In the genomic region with DNA sequence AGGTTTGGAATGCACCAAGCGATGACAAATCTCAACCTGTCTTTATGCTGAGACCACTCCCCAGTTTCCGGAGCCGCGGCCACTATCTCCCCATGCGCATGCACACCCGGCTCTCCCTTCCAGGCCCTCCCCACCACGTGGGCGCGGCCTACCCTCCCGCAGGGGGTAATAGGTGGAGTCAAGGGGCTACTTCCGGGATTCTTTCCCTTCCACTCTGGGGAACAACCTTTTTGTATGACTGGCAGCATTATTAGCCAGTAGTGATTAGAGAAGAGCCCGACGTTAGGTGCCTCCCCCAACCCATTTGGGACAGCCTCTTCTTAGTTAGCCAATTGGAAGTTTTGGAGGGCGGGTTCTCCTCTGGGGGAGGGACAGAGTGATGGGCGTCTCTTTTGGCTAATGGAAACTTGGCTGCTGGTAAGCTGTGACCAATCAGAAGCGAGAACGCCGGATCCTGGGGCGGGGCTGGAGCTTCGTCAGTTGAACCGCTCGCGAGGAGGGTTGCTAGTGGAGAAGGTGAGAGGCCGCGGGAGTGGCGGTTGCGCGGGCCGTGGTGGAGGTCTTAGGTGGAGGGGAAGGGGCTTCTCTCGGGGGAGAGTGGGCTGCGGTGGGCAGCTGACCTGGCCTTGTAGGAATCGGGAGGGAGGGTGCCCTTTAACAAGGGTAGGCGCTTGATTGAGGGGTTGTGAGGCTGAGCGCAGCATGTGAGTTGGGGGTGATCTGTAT, we compare ENCODE assay signal across 1 cellular context.
TF ChIP-seq lines count a peak whose summit lies in the region.

CCDC61 (plus strand) TSS at position 479 of the 726 bp plus-strand sequence. CDS start 7,552 bp downstream, outside the sequence.

TF ChIP-seq in HepG2, 621 proteins besides CTCF, POLR2A, EP300 and RAD21 (continued from another document):
- TF ChIP-seq, protein P1, sequence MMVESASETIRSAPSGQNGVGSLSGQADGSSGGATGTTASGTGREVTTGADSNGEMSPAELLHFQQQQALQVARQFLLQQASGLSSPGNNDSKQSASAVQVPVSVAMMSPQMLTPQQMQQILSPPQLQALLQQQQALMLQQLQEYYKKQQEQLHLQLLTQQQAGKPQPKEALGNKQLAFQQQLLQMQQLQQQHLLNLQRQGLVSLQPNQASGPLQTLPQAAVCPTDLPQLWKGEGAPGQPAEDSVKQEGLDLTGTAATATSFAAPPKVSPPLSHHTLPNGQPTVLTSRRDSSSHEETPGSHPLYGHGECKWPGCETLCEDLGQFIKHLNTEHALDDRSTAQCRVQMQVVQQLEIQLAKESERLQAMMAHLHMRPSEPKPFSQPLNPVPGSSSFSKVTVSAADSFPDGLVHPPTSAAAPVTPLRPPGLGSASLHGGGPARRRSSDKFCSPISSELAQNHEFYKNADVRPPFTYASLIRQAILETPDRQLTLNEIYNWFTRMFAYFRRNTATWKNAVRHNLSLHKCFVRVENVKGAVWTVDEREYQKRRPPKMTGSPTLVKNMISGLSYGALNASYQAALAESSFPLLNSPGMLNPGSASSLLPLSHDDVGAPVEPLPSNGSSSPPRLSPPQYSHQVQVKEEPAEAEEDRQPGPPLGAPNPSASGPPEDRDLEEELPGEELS (CRISPR knock-in tag; IDR thresholded peaks at IDR 0.05): no peak
- TF ChIP-seq CREM (IDR thresholded peaks at IDR 0.05) (peak; percentile 87), CREM (CRISPR knock-in tag; IDR thresholded peaks at IDR 0.05) (no peak), CREB3 (CRISPR knock-in tag; IDR thresholded peaks at IDR 0.05) (no peak), ARNT (IDR thresholded peaks at IDR 0.05) (no peak), TFAP4 (IDR thresholded peaks at IDR 0.05; ENCODE audit: borderline replicate concordance, low read depth) (peak; percentile 30; the same call in 1 of the 2 replicates), TGIF2 (CRISPR knock-in tag; IDR thresholded peaks at IDR 0.05) (0 out of 2 replicates have a peak, but pooled peaks have one; percentile 12), HNRNPL (IDR thresholded peaks at IDR 0.05; ENCODE audit: low read depth, low read length) (no peak), SRF (IDR thresholded peaks at IDR 0.05; ENCODE audit: low read depth, low read length) (peak; percentile 75; the same call in 1 of the 2 replicates), ZNF570 (CRISPR knock-in tag; IDR thresholded peaks at IDR 0.05; ENCODE audit: borderline replicate concordance) (no peak), ZBTB1 (CRISPR knock-in tag; IDR thresholded peaks at IDR 0.05; ENCODE audit: borderline replicate concordance) (no peak), MTERF4 (CRISPR knock-in tag; IDR thresholded peaks at IDR 0.05) (0 out of 2 replicates have a peak, but pooled peaks have one; percentile 33), SP2 (CRISPR knock-in tag; IDR thresholded peaks at IDR 0.05) (peak; percentile 97), MED1 (CRISPR knock-in tag; IDR thresholded peaks at IDR 0.05) (peak; percentile 13; the same call in 1 of the 2 replicates), THAP11 (CRISPR knock-in tag; IDR thresholded peaks at IDR 0.05) (peak; percentile 84), AGO1 (IDR thresholded peaks at IDR 0.05; ENCODE audit: low read depth, low read length, poor library complexity, severe bottlenecking) (no peak), ZIK1 (CRISPR knock-in tag; IDR thresholded peaks at IDR 0.05; ENCODE audit: borderline replicate concordance, low read depth) (no peak), ZSCAN25 (CRISPR knock-in tag; IDR thresholded peaks at IDR 0.05) (0 out of 2 replicates have a peak, but pooled peaks have one; percentile 52), KLF12 (CRISPR knock-in tag; IDR thresholded peaks at IDR 0.05; ENCODE audit: borderline replicate concordance) (no peak; the same call in 1 of the 2 replicates), SAP130 (CRISPR knock-in tag; IDR thresholded peaks at IDR 0.05; ENCODE audit: low read depth) (peak; percentile 96), ELF1 (CRISPR knock-in tag; IDR thresholded peaks at IDR 0.05) (peak; percentile 98), DRAP1 (CRISPR knock-in tag; IDR thresholded peaks at IDR 0.05) (peak; percentile 53), MXD4 (CRISPR knock-in tag; IDR thresholded peaks at IDR 0.05) (0 out of 2 replicates have a peak, but pooled peaks have one; percentile 72), SOX5 (CRISPR knock-in tag; IDR thresholded peaks at IDR 0.05; ENCODE audit: borderline replicate concordance) (peak; percentile 6; the same call in 1 of the 2 replicates), FOXK1 (CRISPR knock-in tag; IDR thresholded peaks at IDR 0.05; ENCODE audit: borderline replicate concordance, low read depth) (0 out of 2 replicates have a peak, but pooled peaks have one; percentile 41), ZFY (CRISPR knock-in tag; IDR thresholded peaks at IDR 0.05) (peak; percentile 73), ZNF343 (CRISPR knock-in tag; IDR thresholded peaks at IDR 0.05) (0 out of 2 replicates have a peak, but pooled peaks have one; percentile 49), ZNF841 (CRISPR knock-in tag; IDR thresholded peaks at IDR 0.05; ENCODE audit: borderline replicate concordance) (no peak), GMEB1 (CRISPR knock-in tag; IDR thresholded peaks at IDR 0.05; ENCODE audit: borderline replicate concordance) (peak; percentile 16; the same call in 1 of the 2 replicates), MAFF (IDR thresholded peaks at IDR 0.05; ENCODE audit: low read depth, low read length) (no peak), HDAC1 (CRISPR knock-in tag; IDR thresholded peaks at IDR 0.05) (peak; percentile 74), MYC (CRISPR knock-in tag; IDR thresholded peaks at IDR 0.05; ENCODE audit: borderline replicate concordance) (peak; percentile 94)
- TF ChIP-seq, protein P2, sequence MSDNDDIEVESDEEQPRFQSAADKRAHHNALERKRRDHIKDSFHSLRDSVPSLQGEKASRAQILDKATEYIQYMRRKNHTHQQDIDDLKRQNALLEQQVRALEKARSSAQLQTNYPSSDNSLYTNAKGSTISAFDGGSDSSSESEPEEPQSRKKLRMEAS (IDR thresholded peaks at IDR 0.05): peak; percentile 94
- TF ChIP-seq, protein P3, sequence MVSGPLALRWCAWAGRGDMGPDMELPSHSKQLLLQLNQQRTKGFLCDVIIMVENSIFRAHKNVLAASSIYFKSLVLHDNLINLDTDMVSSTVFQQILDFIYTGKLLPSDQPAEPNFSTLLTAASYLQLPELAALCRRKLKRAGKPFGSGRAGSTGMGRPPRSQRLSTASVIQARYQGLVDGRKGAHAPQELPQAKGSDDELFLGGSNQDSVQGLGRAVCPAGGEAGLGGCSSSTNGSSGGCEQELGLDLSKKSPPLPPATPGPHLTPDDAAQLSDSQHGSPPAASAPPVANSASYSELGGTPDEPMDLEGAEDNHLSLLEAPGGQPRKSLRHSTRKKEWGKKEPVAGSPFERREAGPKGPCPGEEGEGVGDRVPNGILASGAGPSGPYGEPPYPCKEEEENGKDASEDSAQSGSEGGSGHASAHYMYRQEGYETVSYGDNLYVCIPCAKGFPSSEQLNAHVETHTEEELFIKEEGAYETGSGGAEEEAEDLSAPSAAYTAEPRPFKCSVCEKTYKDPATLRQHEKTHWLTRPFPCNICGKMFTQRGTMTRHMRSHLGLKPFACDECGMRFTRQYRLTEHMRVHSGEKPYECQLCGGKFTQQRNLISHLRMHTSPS (CRISPR knock-in tag; IDR thresholded peaks at IDR 0.05; ENCODE audit: low read depth): no peak
- TF ChIP-seq, protein P4, sequence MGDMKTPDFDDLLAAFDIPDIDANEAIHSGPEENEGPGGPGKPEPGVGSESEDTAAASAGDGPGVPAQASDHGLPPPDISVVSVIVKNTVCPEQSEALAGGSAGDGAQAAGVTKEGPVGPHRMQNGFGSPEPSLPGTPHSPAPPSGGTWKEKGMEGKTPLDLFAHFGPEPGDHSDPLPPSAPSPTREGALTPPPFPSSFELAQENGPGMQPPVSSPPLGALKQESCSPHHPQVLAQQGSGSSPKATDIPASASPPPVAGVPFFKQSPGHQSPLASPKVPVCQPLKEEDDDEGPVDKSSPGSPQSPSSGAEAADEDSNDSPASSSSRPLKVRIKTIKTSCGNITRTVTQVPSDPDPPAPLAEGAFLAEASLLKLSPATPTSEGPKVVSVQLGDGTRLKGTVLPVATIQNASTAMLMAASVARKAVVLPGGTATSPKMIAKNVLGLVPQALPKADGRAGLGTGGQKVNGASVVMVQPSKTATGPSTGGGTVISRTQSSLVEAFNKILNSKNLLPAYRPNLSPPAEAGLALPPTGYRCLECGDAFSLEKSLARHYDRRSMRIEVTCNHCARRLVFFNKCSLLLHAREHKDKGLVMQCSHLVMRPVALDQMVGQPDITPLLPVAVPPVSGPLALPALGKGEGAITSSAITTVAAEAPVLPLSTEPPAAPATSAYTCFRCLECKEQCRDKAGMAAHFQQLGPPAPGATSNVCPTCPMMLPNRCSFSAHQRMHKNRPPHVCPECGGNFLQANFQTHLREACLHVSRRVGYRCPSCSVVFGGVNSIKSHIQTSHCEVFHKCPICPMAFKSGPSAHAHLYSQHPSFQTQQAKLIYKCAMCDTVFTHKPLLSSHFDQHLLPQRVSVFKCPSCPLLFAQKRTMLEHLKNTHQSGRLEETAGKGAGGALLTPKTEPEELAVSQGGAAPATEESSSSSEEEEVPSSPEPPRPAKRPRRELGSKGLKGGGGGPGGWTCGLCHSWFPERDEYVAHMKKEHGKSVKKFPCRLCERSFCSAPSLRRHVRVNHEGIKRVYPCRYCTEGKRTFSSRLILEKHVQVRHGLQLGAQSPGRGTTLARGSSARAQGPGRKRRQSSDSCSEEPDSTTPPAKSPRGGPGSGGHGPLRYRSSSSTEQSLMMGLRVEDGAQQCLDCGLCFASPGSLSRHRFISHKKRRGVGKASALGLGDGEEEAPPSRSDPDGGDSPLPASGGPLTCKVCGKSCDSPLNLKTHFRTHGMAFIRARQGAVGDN (CRISPR knock-in tag; IDR thresholded peaks at IDR 0.05): peak; percentile 63
- TF ChIP-seq, protein P5, sequence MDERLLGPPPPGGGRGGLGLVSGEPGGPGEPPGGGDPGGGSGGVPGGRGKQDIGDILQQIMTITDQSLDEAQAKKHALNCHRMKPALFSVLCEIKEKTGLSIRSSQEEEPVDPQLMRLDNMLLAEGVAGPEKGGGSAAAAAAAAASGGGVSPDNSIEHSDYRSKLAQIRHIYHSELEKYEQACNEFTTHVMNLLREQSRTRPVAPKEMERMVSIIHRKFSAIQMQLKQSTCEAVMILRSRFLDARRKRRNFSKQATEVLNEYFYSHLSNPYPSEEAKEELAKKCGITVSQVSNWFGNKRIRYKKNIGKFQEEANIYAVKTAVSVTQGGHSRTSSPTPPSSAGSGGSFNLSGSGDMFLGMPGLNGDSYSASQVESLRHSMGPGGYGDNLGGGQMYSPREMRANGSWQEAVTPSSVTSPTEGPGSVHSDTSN (CRISPR knock-in tag; IDR thresholded peaks at IDR 0.05): peak; percentile 98
- TF ChIP-seq, protein P6, sequence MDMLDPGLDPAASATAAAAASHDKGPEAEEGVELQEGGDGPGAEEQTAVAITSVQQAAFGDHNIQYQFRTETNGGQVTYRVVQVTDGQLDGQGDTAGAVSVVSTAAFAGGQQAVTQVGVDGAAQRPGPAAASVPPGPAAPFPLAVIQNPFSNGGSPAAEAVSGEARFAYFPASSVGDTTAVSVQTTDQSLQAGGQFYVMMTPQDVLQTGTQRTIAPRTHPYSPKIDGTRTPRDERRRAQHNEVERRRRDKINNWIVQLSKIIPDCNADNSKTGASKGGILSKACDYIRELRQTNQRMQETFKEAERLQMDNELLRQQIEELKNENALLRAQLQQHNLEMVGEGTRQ (IDR thresholded peaks at IDR 0.05; ENCODE audit: low read depth, low read length): peak; percentile 76
- TF ChIP-seq, protein P6 (CRISPR knock-in tag; IDR thresholded peaks at IDR 0.05; ENCODE audit: borderline replicate concordance): peak; percentile 88
